ENCODE assay signal across 1 cellular context in the genomic region with DNA sequence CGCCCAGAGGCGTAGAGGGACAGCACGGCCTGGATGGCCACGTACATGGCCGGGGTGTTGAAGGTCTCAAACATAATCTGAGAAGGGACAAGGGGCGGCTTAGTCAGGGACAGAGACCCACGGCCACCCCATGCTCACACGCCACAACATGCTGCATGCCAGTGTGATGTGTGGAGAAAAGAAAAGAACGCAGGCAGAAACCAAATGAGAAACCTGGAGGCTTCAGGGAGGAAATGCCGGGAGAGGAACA.
TF ChIP-seq lines count a peak whose summit lies in the region.

No MANE protein-coding gene starts in this region.

TF ChIP-seq in HCT116, 20 proteins besides CTCF, POLR2A, EP300 and RAD21 (continued from another document):
- TF ChIP-seq TCF7L2 (IDR thresholded peaks at IDR 0.05; ENCODE audit: borderline replicate concordance, extremely low read depth, insufficient read depth, insufficient read length) (no peak), EGR1 (IDR thresholded peaks at IDR 0.05; ENCODE audit: low read depth) (no peak), ELF1 (IDR thresholded peaks at IDR 0.05; ENCODE audit: borderline replicate concordance, low read depth) (no peak), CEBPB (IDR thresholded peaks at IDR 0.05; ENCODE audit: low read depth) (no peak), YY1 (IDR thresholded peaks at IDR 0.05; ENCODE audit: extremely low read depth, insufficient replicate concordance, low read depth, low read length) (no peak), REST (IDR thresholded peaks at IDR 0.05; ENCODE audit: low read depth) (no peak), FOSL1 (IDR thresholded peaks at IDR 0.05; ENCODE audit: low read depth) (no peak), MAX (IDR thresholded peaks at IDR 0.05) (no peak)
TF ChIP-seq in HCT116: peak in this region for 0.
